ENCODE assay signal across 21 cellular contexts in genomic region chr14:101775756-101776292, GRCh38. TPM values are rescaled to one million over a fixed set of nuclear protein-coding genes. Genes with fewer than 3 reads are reported as not detected.
A peak's percentile ranks its signal among the peaks of the same experiment; 100 is the strongest.
DNase-seq lines count a peak whose midpoint lies in the region; ATAC-seq and TF ChIP-seq lines count a peak whose summit lies in the region.
"Had no signal": no experiment of that assay in that cellular context is flagged by ENCODE, and none has a peak within 500 bp of the region (broad histone marks: within the 10 kb centered on the region; RNA-seq: fewer than 3 reads in every experiment).

No MANE protein-coding gene starts in this region.

- H3K27me3 Mint-ChIP-seq in immature natural killer cell (ENCODE audit: low read depth in 3 of 3), result peaks cover 6 to 10% (median 8%) of the 10 kb centered on the region in 3 donors

- H3K4me1 ChIP-seq in heart right ventricle, result peaks cover 2 to 43% (median 22%) of the 10 kb centered on the region in 9 donors

- H3K36me3 Mint-ChIP-seq in immature natural killer cell, result peaks cover 4 to 15% (median 9%) of the 10 kb centered on the region in 3 donors

- 59 to 65% methylated on average over 10 of the region's 10 CpGs for WGBS in heart right ventricle, 2 donors

- peak in 5 of 8 donors; percentile 24 to 43 (median 36) for ATAC-seq in heart right ventricle
- no peak for ATAC-seq in Right ventricle myocardium superior (ENCODE audit: poor library complexity)
- no peak for ATAC-seq in stimulated activated naive CD8-positive, alpha-beta T cell treated with anti-CD3 and anti-CD28 coated beads, Interleukin-15, Interleukin-2, amounts not matched to agents 100 U/mL and 50 U/mL, for 24 hours
- no peak for ATAC-seq in HG02870 (IDR thresholded peaks at IDR 0.05; ENCODE audit: unreplicated experiment)

- peaks cover 0 to 18% (median 0%) of the 10 kb centered on the region in 7 donors for H3K27me3 ChIP-seq in heart right ventricle
- H3K27me3 ChIP-seq: vagina had no signal

- peak overlapping the region in 4 of 6 donors; percentile 34 to 62 (median 47) for H3K27ac Mint-ChIP-seq in immature natural killer cell

- TF ChIP-seq CTCF in heart right ventricle (IDR thresholded peaks at IDR 0.05), result no peak

- peaks cover 58 to 78% of the 10 kb centered on the region in 2 donors for H3K4me1 Mint-ChIP-seq in immature natural killer cell

- peak in 1 of 2 donors; percentile 67 for DNase-seq in heart right ventricle
- no peak for DNase-seq in Right ventricle myocardium superior
- DNase-seq in NCI-H510A (lab: John Stamatoyannopoulos, UW), result peak; percentile 24
- DNase-seq in immature natural killer cell, result no peak
- DNase-seq in stimulated activated naive CD8-positive, alpha-beta T cell treated with anti-CD3 and anti-CD28 coated beads, Interleukin-15, Interleukin-2, amounts not matched to agents 100 U/mL and 50 U/mL, for 24 hours, result no peak
- no peak for DNase-seq in globus pallidus (ENCODE audit: low spot score)
- no peak for DNase-seq in activated CD4-positive, alpha-beta T cell treated with anti-CD3 and anti-CD28 coated beads, Interleukin-2, amount 50 U/mL, for 48 hours
- DNase-seq: activated CD4-positive, alpha-beta T cell treated with anti-CD3 and anti-CD28 coated beads, Interleukin-2, amount 50 U/mL, for 4 hours; activated naive CD4-positive, alpha-beta T cell; activated T-cell treated with anti-CD3 and anti-CD28 coated beads, Interleukin-2, amount 50 U/mL, for 1 hour; hippocampal formation; KG1; NCI-H2171; NCI-H69; OCI-M1; posterior cingulate gyrus; stimulated activated CD4-positive, alpha-beta T cell treated with anti-CD3 and anti-CD28 coated beads, Interleukin-2, amount 100 ng/mL, for 48 hours had no signal

- no peak overlapping the region for H3K4me3 Mint-ChIP-seq in immature natural killer cell

- H3K36me3 ChIP-seq in heart right ventricle, result no peaks in the 10 kb centered on the region
- H3K36me3 ChIP-seq: vagina had no signal

- H3K27ac ChIP-seq in heart right ventricle, result peak overlapping the region in 3 of 10 donors; percentile 10 to 46 (median 38)
- H3K27ac ChIP-seq: skin epidermis, vagina, VCaP had no signal

- H3K4me3 ChIP-seq in heart right ventricle, result no peak overlapping the region
- H3K4me3 ChIP-seq: skin epidermis, vagina had no signal

- intact Hi-C loops in heart right ventricle (cut with DNase I) (loop anchor here in 5 of 10 donors (10.0 kb wide), 4 partner anchors 109 to 189 kb away; partner anchors contain the start of gene DYNC1H1 (in 1 of the 5)), Right ventricle myocardium superior (cut with DNase I) (loop anchor here (10.0 kb wide), 1 partner anchor 99 kb away; no protein-coding TSS in a partner anchor)

- no peaks in the 10 kb centered on the region for H3K9me3 ChIP-seq in heart right ventricle
- H3K9me3 ChIP-seq: vagina had no signal

- no peaks in the 10 kb centered on the region for H3K9me3 Mint-ChIP-seq in immature natural killer cell

RNA-seq across cellular contexts. Expression of gene PPP2R5C, which starts 14.3 kb away (rescaled TPM):
- total RNA-seq in heart right ventricle, result 100 to 1,000 TPM; 183 to 257 (median 224) TPM
- 100 to 1,000 TPM in 1 of 2 donors, 10 to 100 TPM in 1; 66.8 to 157 TPM for polyA plus RNA-seq in heart right ventricle
- 169 TPM for total RNA-seq in Right ventricle myocardium superior
- 100 to 1,000 TPM; 214 to 250 (median 236) TPM for polyA plus RNA-seq in immature natural killer cell

Comparison
In these comparisons a context has a peak if more than half of its experiments do, and no peak if none do; other contexts are left out.
1. ATAC-seq: peak in heart right ventricle (5 of 8); none in Right ventricle myocardium superior (single experiment), stimulated activated naive CD8-positive, alpha-beta T cell treated with anti-CD3 and anti-CD28 coated beads, Interleukin-15, Interleukin-2, amounts not matched to agents 100 U/mL and 50 U/mL, for 24 hours (single experiment) and HG02870 (single experiment).